11 cellular contexts compared by ENCODE assay signal in genomic region chr2:71880846-71881610, GRCh38.
DNase-seq lines count a peak whose midpoint lies in the region; ATAC-seq and TF ChIP-seq lines count a peak whose summit lies in the region.
"Had no signal": no experiment of that assay in that cellular context is flagged by ENCODE, and none has a peak within 500 bp of the region (broad histone marks: within the 10 kb centered on the region; RNA-seq: fewer than 3 reads in every experiment).

No MANE protein-coding gene starts in this region.

- H3K4me1 ChIP-seq in ACC112 (ENCODE audit: control insufficient read depth, insufficient read depth, low read length, unreplicated experiment) (peaks cover 43% of the 10 kb centered on the region), lower lobe of right lung (peaks cover 26% of the 10 kb centered on the region)

- TF ChIP-seq CTCF in coronary artery (IDR thresholded peaks at IDR 0.05) = no peak
- TF ChIP-seq CTCF in lower lobe of right lung (IDR thresholded peaks at IDR 0.05) = no peak

- ATAC-seq in lower lobe of right lung (peak; percentile 10 to 40), HG03460 (IDR thresholded peaks at IDR 0.05; ENCODE audit: unreplicated experiment) (no peak)

- no peaks in the 10 kb centered on the region for H3K79me2 ChIP-seq in ACC112 (ENCODE audit: control insufficient read depth, insufficient read depth, low read length, unreplicated experiment)

- no peaks in the 10 kb centered on the region for H3K27me3 ChIP-seq in ACC112 (ENCODE audit: insufficient read depth, low read length)
- H3K27me3 ChIP-seq in lower lobe of right lung (ENCODE audit: low read depth) = no peaks in the 10 kb centered on the region

- DNase-seq in HT1080 (ENCODE audit: low read depth) = peak; percentile 70
- peak; percentile 93 for DNase-seq in coronary artery (ENCODE audit: low spot score)
- DNase-seq in lower lobe of right lung = no peak
- no peak for DNase-seq in 8988T
- DNase-seq in NCI-H524 treated with DMSO at 0.1 percent for 48 hours (lab: John Stamatoyannopoulos, UW) = no peak
- DNase-seq in stimulated activated CD4-positive, alpha-beta T cell treated with anti-CD3 and anti-CD28 coated beads, Interleukin-15, amount 100 ng/mL, for 24 hours = no peak
- DNase-seq: activated naive CD8-positive, alpha-beta T cell treated with anti-CD3 and anti-CD28 coated beads, Interleukin-2, amount 10 ng/mL, durations not matched to agents 7 days and 5 days; NCI-H2029 had no signal

- intact Hi-C loops in lower lobe of right lung (cut with DNase I) = no loop called here

- H2AFZ ChIP-seq in ACC112 (ENCODE audit: low read length, unreplicated experiment) = no peak overlapping the region

- H3K36me3 ChIP-seq in ACC112 (ENCODE audit: insufficient read depth, low read length) (no peaks in the 10 kb centered on the region), lower lobe of right lung (no peaks in the 10 kb centered on the region)

- no peaks in the 10 kb centered on the region for H3K9me3 ChIP-seq in lower lobe of right lung

- H3K4me3 ChIP-seq in ACC112 (ENCODE audit: low read depth, low read length) = no peak overlapping the region
- no peak overlapping the region for H3K4me3 ChIP-seq in coronary artery
- no peak overlapping the region for H3K4me3 ChIP-seq in lower lobe of right lung

- H3K27ac ChIP-seq in ACC112 (ENCODE audit: low read depth, low read length) (peak overlapping the region; percentile 62), coronary artery (peak overlapping the region; percentile 43 to 80), lower lobe of right lung (no peak overlapping the region)
- H3K27ac ChIP-seq: C4-2B had no signal

Comparison
In these comparisons a context has a peak if more than half of its experiments do, and no peak if none do; other contexts are left out.
1. DNase-seq: peak in HT1080 (single experiment) and coronary artery (single experiment); none in lower lobe of right lung (single experiment), 8988T (single experiment), NCI-H524 treated with DMSO at 0.1 percent for 48 hours (single experiment) and stimulated activated CD4-positive, alpha-beta T cell treated with anti-CD3 and anti-CD28 coated beads, Interleukin-15, amount 100 ng/mL, for 24 hours (single experiment).